In the genomic region with DNA sequence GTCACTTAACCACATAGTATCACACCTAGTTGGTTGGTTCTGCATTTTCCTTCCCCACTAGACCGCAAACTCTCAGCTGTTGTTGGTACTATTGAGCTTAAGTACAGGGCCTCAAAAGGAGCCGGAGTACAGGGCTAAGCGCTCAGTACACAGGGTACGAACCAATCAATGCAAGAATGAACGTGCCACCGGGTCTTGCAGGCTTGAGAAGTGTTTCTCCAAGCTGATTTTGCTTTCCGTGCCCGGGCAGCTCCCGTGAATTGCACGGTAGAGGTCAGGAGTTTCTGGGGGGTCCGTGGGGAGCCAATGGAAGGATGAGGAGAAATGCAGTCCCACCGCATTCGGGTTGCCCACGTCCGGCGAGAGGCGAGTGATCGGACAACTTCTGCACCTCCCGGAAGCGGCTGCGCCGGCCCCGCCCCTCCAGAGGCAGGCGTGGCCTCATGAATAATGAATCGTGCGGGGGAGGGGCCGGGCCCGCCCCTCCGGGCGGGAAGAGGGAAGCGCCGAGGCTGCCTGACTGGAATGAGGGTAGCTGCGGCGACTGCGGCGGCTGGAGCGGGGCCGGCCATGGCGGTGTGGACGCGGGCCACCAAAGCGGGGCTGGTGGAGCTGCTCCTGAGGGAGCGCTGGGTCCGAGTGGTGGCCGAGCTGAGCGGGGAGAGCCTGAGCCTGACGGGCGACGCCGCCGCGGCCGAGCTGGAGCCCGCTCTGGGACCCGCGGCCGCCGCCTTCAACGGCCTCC, we compare ENCODE assay signal across 1 cellular context.
A peak's percentile ranks its signal among the peaks of the same experiment; 100 is the strongest.
TF ChIP-seq lines count a peak whose summit lies in the region.

A gene (plus strand): TSS at position 523 of the 745 bp plus-strand sequence. CDS start 3 bp downstream, at position 526.

TF ChIP-seq in HepG2, 621 proteins besides CTCF, POLR2A, EP300 and RAD21 (continued from another document and continues in another):
- TF ChIP-seq, protein P1, sequence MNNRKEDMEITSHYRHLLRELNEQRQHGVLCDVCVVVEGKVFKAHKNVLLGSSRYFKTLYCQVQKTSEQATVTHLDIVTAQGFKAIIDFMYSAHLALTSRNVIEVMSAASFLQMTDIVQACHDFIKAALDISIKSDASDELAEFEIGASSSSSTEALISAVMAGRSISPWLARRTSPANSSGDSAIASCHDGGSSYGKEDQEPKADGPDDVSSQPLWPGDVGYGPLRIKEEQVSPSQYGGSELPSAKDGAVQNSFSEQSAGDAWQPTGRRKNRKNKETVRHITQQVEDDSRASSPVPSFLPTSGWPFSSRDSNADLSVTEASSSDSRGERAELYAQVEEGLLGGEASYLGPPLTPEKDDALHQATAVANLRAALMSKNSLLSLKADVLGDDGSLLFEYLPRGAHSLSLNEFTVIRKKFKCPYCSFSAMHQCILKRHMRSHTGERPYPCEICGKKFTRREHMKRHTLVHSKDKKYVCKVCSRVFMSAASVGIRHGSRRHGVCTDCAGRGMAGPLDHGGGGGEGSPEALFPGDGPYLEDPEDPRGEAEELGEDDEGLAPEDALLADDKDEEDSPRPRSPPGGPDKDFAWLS (CRISPR knock-in tag; IDR thresholded peaks at IDR 0.05; ENCODE audit: borderline replicate concordance): no peak
- TF ChIP-seq DPF2 (CRISPR knock-in tag; IDR thresholded peaks at IDR 0.05; ENCODE audit: borderline replicate concordance, low read depth) (no peak), ZNF460 (CRISPR knock-in tag; IDR thresholded peaks at IDR 0.05; ENCODE audit: borderline replicate concordance) (no peak), ZBTB7B (CRISPR knock-in tag; IDR thresholded peaks at IDR 0.05) (no peak), SOX6 (IDR thresholded peaks at IDR 0.05) (no peak), SOX6 (CRISPR knock-in tag; IDR thresholded peaks at IDR 0.05) (peak; percentile 61; the same call in 1 of the 2 replicates), RFX5 (IDR thresholded peaks at IDR 0.05; ENCODE audit: low read depth, low read length) (no peak), MYNN (CRISPR knock-in tag; IDR thresholded peaks at IDR 0.05; ENCODE audit: low read depth) (no peak), LCORL (IDR thresholded peaks at IDR 0.05) (no peak), LCORL (CRISPR knock-in tag; IDR thresholded peaks at IDR 0.05) (peak; percentile 79; the same call in 1 of the 2 replicates), ZBTB7A (CRISPR knock-in tag; IDR thresholded peaks at IDR 0.05) (no peak; the same call in 1 of the 2 replicates), ZNF607 (CRISPR knock-in tag; IDR thresholded peaks at IDR 0.05; ENCODE audit: borderline replicate concordance) (peak; percentile 88), ZKSCAN8 (CRISPR knock-in tag; IDR thresholded peaks at IDR 0.05; ENCODE audit: borderline replicate concordance) (peak; percentile 49; the same call in 1 of the 2 replicates), FOXO1 (CRISPR knock-in tag; IDR thresholded peaks at IDR 0.05) (no peak; the same call in 1 of the 2 replicates), RBM22 (optimal IDR thresholded peaks at IDR 0.05; ENCODE audit: low read length) (no peak), MAF1 (CRISPR knock-in tag; IDR thresholded peaks at IDR 0.05; ENCODE audit: borderline replicate concordance) (peak; percentile 94; the same call in 1 of the 2 replicates), FOXA1 (IDR thresholded peaks at IDR 0.05) (no peak), FOXA1 (CRISPR knock-in tag; IDR thresholded peaks at IDR 0.05) (peak; percentile 52), ZNF670 (CRISPR knock-in tag; IDR thresholded peaks at IDR 0.05; ENCODE audit: borderline replicate concordance) (peak; percentile 83; the same call in 1 of the 2 replicates), NFKBIZ (CRISPR knock-in tag; IDR thresholded peaks at IDR 0.05) (peak; percentile 54; the same call in 1 of the 2 replicates), ZMAT3 (CRISPR knock-in tag; conservative IDR thresholded peaks at IDR 0.05) (peak; percentile 95), ZFAT (CRISPR knock-in tag; conservative IDR thresholded peaks at IDR 0.05) (0 out of 2 replicates have a peak, but pooled peaks have one; percentile 33), ZNF317 (CRISPR knock-in tag; IDR thresholded peaks at IDR 0.05) (0 out of 2 replicates have a peak, but pooled peaks have one; percentile 37)
- TF ChIP-seq, protein P2, sequence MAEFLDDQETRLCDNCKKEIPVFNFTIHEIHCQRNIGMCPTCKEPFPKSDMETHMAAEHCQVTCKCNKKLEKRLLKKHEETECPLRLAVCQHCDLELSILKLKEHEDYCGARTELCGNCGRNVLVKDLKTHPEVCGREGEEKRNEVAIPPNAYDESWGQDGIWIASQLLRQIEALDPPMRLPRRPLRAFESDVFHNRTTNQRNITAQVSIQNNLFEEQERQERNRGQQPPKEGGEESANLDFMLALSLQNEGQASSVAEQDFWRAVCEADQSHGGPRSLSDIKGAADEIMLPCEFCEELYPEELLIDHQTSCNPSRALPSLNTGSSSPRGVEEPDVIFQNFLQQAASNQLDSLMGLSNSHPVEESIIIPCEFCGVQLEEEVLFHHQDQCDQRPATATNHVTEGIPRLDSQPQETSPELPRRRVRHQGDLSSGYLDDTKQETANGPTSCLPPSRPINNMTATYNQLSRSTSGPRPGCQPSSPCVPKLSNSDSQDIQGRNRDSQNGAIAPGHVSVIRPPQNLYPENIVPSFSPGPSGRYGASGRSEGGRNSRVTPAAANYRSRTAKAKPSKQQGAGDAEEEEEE (CRISPR knock-in tag; IDR thresholded peaks at IDR 0.05; ENCODE audit: borderline replicate concordance): no peak
- TF ChIP-seq, protein P3, sequence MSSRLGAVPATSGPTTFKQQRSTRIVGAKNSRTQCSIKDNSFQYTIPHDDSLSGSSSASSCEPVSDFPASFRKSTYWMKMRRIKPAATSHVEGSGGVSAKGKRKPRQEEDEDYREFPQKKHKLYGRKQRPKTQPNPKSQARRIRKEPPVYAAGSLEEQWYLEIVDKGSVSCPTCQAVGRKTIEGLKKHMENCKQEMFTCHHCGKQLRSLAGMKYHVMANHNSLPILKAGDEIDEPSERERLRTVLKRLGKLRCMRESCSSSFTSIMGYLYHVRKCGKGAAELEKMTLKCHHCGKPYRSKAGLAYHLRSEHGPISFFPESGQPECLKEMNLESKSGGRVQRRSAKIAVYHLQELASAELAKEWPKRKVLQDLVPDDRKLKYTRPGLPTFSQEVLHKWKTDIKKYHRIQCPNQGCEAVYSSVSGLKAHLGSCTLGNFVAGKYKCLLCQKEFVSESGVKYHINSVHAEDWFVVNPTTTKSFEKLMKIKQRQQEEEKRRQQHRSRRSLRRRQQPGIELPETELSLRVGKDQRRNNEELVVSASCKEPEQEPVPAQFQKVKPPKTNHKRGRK (CRISPR knock-in tag; IDR thresholded peaks at IDR 0.05): no peak
- TF ChIP-seq, protein P4, sequence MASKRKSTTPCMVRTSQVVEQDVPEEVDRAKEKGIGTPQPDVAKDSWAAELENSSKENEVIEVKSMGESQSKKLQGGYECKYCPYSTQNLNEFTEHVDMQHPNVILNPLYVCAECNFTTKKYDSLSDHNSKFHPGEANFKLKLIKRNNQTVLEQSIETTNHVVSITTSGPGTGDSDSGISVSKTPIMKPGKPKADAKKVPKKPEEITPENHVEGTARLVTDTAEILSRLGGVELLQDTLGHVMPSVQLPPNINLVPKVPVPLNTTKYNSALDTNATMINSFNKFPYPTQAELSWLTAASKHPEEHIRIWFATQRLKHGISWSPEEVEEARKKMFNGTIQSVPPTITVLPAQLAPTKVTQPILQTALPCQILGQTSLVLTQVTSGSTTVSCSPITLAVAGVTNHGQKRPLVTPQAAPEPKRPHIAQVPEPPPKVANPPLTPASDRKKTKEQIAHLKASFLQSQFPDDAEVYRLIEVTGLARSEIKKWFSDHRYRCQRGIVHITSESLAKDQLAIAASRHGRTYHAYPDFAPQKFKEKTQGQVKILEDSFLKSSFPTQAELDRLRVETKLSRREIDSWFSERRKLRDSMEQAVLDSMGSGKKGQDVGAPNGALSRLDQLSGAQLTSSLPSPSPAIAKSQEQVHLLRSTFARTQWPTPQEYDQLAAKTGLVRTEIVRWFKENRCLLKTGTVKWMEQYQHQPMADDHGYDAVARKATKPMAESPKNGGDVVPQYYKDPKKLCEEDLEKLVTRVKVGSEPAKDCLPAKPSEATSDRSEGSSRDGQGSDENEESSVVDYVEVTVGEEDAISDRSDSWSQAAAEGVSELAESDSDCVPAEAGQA (IDR thresholded peaks at IDR 0.05; ENCODE audit: low read depth): no peak
- TF ChIP-seq, protein P4 (CRISPR knock-in tag; IDR thresholded peaks at IDR 0.05; ENCODE audit: borderline replicate concordance): peak; percentile 35
- TF ChIP-seq, protein P5, sequence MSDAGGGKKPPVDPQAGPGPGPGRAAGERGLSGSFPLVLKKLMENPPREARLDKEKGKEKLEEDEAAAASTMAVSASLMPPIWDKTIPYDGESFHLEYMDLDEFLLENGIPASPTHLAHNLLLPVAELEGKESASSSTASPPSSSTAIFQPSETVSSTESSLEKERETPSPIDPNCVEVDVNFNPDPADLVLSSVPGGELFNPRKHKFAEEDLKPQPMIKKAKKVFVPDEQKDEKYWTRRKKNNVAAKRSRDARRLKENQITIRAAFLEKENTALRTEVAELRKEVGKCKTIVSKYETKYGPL (CRISPR knock-in tag; IDR thresholded peaks at IDR 0.05): 0 out of 2 replicates have a peak, but pooled peaks have one; percentile 48
- TF ChIP-seq, protein P6, sequence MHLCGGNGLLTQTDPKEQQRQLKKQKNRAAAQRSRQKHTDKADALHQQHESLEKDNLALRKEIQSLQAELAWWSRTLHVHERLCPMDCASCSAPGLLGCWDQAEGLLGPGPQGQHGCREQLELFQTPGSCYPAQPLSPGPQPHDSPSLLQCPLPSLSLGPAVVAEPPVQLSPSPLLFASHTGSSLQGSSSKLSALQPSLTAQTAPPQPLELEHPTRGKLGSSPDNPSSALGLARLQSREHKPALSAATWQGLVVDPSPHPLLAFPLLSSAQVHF (CRISPR knock-in tag; IDR thresholded peaks at IDR 0.05): peak; percentile 89
- TF ChIP-seq, protein P7, sequence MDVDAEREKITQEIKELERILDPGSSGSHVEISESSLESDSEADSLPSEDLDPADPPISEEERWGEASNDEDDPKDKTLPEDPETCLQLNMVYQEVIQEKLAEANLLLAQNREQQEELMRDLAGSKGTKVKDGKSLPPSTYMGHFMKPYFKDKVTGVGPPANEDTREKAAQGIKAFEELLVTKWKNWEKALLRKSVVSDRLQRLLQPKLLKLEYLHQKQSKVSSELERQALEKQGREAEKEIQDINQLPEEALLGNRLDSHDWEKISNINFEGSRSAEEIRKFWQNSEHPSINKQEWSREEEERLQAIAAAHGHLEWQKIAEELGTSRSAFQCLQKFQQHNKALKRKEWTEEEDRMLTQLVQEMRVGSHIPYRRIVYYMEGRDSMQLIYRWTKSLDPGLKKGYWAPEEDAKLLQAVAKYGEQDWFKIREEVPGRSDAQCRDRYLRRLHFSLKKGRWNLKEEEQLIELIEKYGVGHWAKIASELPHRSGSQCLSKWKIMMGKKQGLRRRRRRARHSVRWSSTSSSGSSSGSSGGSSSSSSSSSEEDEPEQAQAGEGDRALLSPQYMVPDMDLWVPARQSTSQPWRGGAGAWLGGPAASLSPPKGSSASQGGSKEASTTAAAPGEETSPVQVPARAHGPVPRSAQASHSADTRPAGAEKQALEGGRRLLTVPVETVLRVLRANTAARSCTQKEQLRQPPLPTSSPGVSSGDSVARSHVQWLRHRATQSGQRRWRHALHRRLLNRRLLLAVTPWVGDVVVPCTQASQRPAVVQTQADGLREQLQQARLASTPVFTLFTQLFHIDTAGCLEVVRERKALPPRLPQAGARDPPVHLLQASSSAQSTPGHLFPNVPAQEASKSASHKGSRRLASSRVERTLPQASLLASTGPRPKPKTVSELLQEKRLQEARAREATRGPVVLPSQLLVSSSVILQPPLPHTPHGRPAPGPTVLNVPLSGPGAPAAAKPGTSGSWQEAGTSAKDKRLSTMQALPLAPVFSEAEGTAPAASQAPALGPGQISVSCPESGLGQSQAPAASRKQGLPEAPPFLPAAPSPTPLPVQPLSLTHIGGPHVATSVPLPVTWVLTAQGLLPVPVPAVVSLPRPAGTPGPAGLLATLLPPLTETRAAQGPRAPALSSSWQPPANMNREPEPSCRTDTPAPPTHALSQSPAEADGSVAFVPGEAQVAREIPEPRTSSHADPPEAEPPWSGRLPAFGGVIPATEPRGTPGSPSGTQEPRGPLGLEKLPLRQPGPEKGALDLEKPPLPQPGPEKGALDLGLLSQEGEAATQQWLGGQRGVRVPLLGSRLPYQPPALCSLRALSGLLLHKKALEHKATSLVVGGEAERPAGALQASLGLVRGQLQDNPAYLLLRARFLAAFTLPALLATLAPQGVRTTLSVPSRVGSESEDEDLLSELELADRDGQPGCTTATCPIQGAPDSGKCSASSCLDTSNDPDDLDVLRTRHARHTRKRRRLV (CRISPR knock-in tag; IDR thresholded peaks at IDR 0.05): 0 out of 2 replicates have a peak, but pooled peaks have one; percentile 65
- TF ChIP-seq, protein P8, sequence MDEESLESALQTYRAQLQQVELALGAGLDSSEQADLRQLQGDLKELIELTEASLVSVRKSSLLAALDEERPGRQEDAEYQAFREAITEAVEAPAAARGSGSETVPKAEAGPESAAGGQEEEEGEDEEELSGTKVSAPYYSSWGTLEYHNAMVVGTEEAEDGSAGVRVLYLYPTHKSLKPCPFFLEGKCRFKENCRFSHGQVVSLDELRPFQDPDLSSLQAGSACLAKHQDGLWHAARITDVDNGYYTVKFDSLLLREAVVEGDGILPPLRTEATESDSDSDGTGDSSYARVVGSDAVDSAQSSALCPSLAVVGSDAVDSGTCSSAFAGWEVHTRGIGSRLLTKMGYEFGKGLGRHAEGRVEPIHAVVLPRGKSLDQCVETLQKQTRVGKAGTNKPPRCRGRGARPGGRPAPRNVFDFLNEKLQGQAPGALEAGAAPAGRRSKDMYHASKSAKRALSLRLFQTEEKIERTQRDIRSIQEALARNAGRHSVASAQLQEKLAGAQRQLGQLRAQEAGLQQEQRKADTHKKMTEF (CRISPR knock-in tag; IDR thresholded peaks at IDR 0.05): peak; percentile 85
